9 cellular contexts compared by ENCODE assay signal in the genomic region with DNA sequence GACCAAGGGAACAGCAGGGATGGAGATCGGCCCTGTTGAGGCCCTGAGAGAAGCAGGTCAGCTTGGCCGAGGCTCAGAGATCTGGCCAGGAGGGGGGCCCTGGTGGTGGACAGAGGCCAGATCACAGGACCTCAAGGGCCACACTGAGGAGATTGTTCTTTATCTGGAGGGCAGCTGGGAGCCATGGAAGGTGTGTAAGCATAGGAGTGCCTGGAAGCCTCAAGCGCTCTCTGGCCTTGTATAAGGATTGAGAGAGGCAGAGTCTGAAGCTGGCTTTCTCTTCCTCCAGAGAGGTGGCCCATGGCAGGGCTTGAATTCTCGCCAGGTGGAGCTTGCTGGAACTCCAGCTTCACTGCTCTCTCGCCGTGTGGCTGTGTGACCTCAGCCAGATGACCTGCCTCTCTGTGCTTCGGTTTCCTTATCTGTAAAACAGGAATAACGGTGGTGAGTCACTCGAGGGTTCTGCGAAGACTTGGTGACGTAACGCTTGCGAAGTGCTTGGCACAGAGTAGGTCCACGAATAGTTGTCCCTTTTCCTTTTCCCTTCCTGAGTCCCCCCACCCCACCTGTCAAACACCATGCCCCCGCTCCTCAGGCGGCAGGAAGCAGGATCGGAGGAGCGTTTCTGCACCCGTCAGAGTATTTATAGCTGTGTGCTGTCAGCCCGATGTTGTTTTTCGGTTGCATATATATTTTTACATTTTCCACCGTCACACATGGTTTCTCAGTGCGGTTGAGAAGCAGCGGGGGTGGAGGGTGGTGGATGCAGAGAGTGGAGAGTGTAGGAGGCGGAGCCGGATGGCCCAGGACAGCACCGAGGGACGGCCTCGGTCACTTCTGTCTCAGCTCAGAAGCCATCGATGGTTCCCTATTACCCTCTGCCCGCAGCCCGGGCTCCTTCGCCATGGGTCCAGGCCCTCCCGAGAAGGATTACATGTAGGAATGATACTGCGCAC. TPM values are rescaled to one million over a fixed set of nuclear protein-coding genes. Genes with fewer than 3 reads are reported as not detected.
DNase-seq lines count a peak whose midpoint lies in the region; ATAC-seq and TF ChIP-seq lines count a peak whose summit lies in the region.
"Had no signal": no experiment of that assay in that cellular context is flagged by ENCODE, and none has a peak within 500 bp of the region (broad histone marks: within the 10 kb centered on the region; RNA-seq: fewer than 3 reads in every experiment).

No MANE protein-coding gene starts in this region.

- H3K27me3 Mint-ChIP-seq in T-helper 17 cell = no peaks in the 10 kb centered on the region

- no peaks in the 10 kb centered on the region for H3K36me3 ChIP-seq in adrenal gland (replicated peaks in 1 of 2)

- H3K27me3 ChIP-seq in adrenal gland = peaks cover 2% of the 10 kb centered on the region

- H3K4me3 ChIP-seq in adrenal gland = no peak overlapping the region

- TF ChIP-seq CTCF in adrenal gland (IDR thresholded peaks at IDR 0.05) = no peak

- 56 to 74% (median 56%) methylated on average over 31 to 35 of the region's 35 CpGs for WGBS in adrenal gland, 4 donors

- intact Hi-C loops in adrenal gland (cut with DNase I) = no loop called here

- H3K4me3 Mint-ChIP-seq in T-helper 17 cell = peak overlapping the region; percentile 92

- DNase-seq in T-helper 17 cell (no peak), anterior cingulate cortex (lab: John Stamatoyannopoulos, UW) (peak in 30 of 58 donors; percentile 12 to 85 (median 56)), occipital lobe (lab: John Stamatoyannopoulos, UW) (peak; percentile 83), adrenal gland (no peak), NCI-H446 treated with DMSO at 0.1 percent for 48 hours (lab: John Stamatoyannopoulos, UW) (no peak), OCI-M1 (lab: John Stamatoyannopoulos, UW) (no peak)

- no peaks in the 10 kb centered on the region for H3K4me1 ChIP-seq in adrenal gland (replicated peaks in 1 of 2)

- no peak overlapping the region for H3K27ac ChIP-seq in adrenal gland

- TF ChIP-seq POLR2A in adrenal gland (IDR thresholded peaks at IDR 0.05) = no peak

- H3K9me3 ChIP-seq in T-helper 17 cell (ENCODE audit: control insufficient read depth, low read length, poor library complexity, severe bottlenecking) = no peaks in the 10 kb centered on the region
- H3K9me3 ChIP-seq in adrenal gland (replicated peaks in 1 of 3) = no peaks in the 10 kb centered on the region

- H3K36me3 Mint-ChIP-seq in T-helper 17 cell (ENCODE audit: low read depth) = no peaks in the 10 kb centered on the region

- H3K27ac Mint-ChIP-seq in T-helper 17 cell = peak overlapping the region; percentile 98

- peak; percentile 56 for ATAC-seq in GM18520 (IDR thresholded peaks at IDR 0.05; ENCODE audit: unreplicated experiment)
- peak; percentile 64 for ATAC-seq in HG02943 (IDR thresholded peaks at IDR 0.05; ENCODE audit: low read depth, unreplicated experiment)
- peak; percentile 67 for ATAC-seq in T-helper 17 cell

- H3K4me1 Mint-ChIP-seq in T-helper 17 cell = peaks cover 30% of the 10 kb centered on the region

RNA-seq across cellular contexts. Expression of gene CRB2, which starts 17.0 kb away (rescaled TPM):
- total RNA-seq in T-helper 17 cell (not detected), occipital lobe (5.3 TPM), adrenal gland (under 1 TPM in 5 of 8 donors, not detected in 3; under 0.01 to 0.24 (median 0.07) TPM)
- polyA plus RNA-seq in adrenal gland = under 1 TPM; 0.03 to 0.13 (median 0.08) TPM
- total RNA-seq: T-helper 2 cell treated with Interferon-gamma antibody and Interleukin-4, amounts not matched to agents 100 ng/mL and 5 ng/mL, for 36 hours had no signal

Comparison
In these comparisons a context has a peak if more than half of its experiments do, and no peak if none do; other contexts are left out.
1. DNase-seq: peak in anterior cingulate cortex (30 of 58) and occipital lobe (single experiment); none in T-helper 17 cell (0 of 3), adrenal gland (0 of 7), NCI-H446 treated with DMSO at 0.1 percent for 48 hours (single experiment) and OCI-M1 (single experiment).
2. Peak in every context shown above with its lines, with median percentiles within 50 percentile points of each other: ATAC-seq.